ENCODE assay signal across 8 cellular contexts in the genomic region with DNA sequence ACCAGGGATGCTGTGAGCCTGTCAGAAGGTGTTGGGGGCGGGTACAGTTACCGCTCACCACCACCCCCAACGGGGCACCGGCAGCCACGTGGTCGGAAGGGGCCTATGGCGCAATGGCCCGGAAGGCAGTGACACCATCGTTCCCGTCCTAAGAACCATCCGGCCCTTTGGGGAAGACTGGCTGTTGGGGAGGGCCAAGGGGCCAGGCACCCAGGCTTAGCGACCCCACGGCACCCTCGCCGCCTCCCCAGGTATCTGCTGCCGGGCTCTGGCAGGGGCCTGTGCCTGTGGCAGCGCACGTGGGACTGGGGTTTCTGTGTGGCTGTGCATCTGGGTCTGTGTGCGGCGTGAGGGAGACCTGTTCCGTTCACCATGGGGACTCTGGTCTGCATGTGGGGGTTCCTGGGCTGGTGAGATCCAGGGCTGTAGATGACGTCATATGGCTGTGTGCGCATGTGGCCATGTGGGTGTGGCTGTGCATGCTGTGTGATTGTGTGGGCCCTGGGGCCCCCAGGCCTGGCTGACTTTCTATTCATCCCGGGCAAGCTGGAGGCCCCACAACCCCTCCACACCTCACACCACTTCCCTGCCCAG. TPM values are rescaled to one million over a fixed set of nuclear protein-coding genes. Genes with fewer than 3 reads are reported as not detected.
DNase-seq lines count a peak whose midpoint lies in the region; ATAC-seq lines count a peak whose summit lies in the region.

No MANE protein-coding gene starts in this region.

- H3K9me3 Mint-ChIP-seq in CD8-positive, alpha-beta memory T cell, result no peaks in the 10 kb centered on the region

- H3K27me3 Mint-ChIP-seq in CD8-positive, alpha-beta memory T cell, result no peaks in the 10 kb centered on the region

- no peaks in the 10 kb centered on the region for H3K9me3 ChIP-seq in CD8-positive, alpha-beta memory T cell (ENCODE audit: low read length)

- H3K36me3 Mint-ChIP-seq in CD8-positive, alpha-beta memory T cell, result peaks cover 0 to 16% (median 2%) of the 10 kb centered on the region in 3 donors

- POLR2A ChIA-PET in CD8-positive, alpha-beta memory T cell (lab: Charles Lee), result no interaction called here

- peaks cover 40 to 51% (median 44%) of the 10 kb centered on the region in 3 donors for H3K4me1 Mint-ChIP-seq in CD8-positive, alpha-beta memory T cell

- peak overlapping the region; percentile 97 to 100 (median 99) for H3K27ac Mint-ChIP-seq in CD8-positive, alpha-beta memory T cell

- no peaks in the 10 kb centered on the region for H3K27me3 ChIP-seq in CD8-positive, alpha-beta memory T cell (ENCODE audit: insufficient read depth, low read length, poor library complexity, severe bottlenecking)

- CTCF ChIA-PET in CD8-positive, alpha-beta memory T cell (lab: Charles Lee), result interaction anchor here (4.2 kb wide), 1 partner anchor 20 kb away, joined by 82 read pairs; a partner anchor contains a TSS

- intact Hi-C loops in left colon (cut with DNase I, micrococcal nuclease), result no loop called here

- H3K27ac ChIP-seq in CD8-positive, alpha-beta memory T cell (ENCODE audit: low read depth, low read length), result peak overlapping the region; percentile 88

- ATAC-seq in GM21528 (IDR thresholded peaks at IDR 0.05; ENCODE audit: low FRiP score, unreplicated experiment) (peak; percentile 58), left colon (peak; percentile 31)

- H3K4me3 Mint-ChIP-seq in CD8-positive, alpha-beta memory T cell, result peak overlapping the region; percentile 93 to 98 (median 95)

- H3K4me1 ChIP-seq in CD8-positive, alpha-beta memory T cell (ENCODE audit: insufficient read depth, low read length), result peaks cover 40% of the 10 kb centered on the region

- no peaks in the 10 kb centered on the region for H3K36me3 ChIP-seq in CD8-positive, alpha-beta memory T cell (ENCODE audit: insufficient read depth, low read length)

- peak overlapping the region; percentile 75 for H3K4me3 ChIP-seq in CD8-positive, alpha-beta memory T cell (ENCODE audit: low read length)

- DNase-seq in CD8-positive, alpha-beta memory T cell, result peak; percentile 75 to 90 (median 89)
- DNase-seq in NAMALWA (ENCODE audit: low spot score) (peak; percentile 81), left colon (peak; percentile 61 to 70), kidney tubule cell (ENCODE audit: low spot score) (no peak), iPS-NIHi7 (ENCODE audit: extremely low spot score) (no peak)
- peak; percentile 82 for DNase-seq in activated T-cell treated with anti-CD3 and anti-CD28 coated beads, Interleukin-2, amount 50 U/mL, for 1 hour
- DNase-seq in stimulated activated CD8-positive, alpha-beta memory T cell treated with anti-CD3 and anti-CD28 coated beads, Interleukin-4, amount 100 ng/mL, for 24 hours (ENCODE audit: low read depth), result peak; percentile 79

RNA-seq across cellular contexts. Expression of a gene that starts 0.7 kb away (rescaled TPM):
- total RNA-seq in CD8-positive, alpha-beta memory T cell, result 10 to 100 TPM; 18.9 to 20.7 TPM
- 16.4 TPM for polyA plus RNA-seq in CD8-positive, alpha-beta memory T cell
- total RNA-seq in left colon, result under 1 TPM in 1 of 2 donors, not detected in 1; 0.20 TPM

RNA-seq across cellular contexts. Expression of a gene that starts 19.4 kb away (rescaled TPM):
- total RNA-seq in CD8-positive, alpha-beta memory T cell, result 10 to 100 TPM; 87.5 to 88.6 TPM
- polyA plus RNA-seq in CD8-positive, alpha-beta memory T cell, result not detected
- 10 to 100 TPM in 1 of 2 donors, 1 to 10 TPM in 1; 8.2 to 11.7 TPM for total RNA-seq in left colon

RNA-seq across cellular contexts. Expression of a gene that starts 23.4 kb away (rescaled TPM):
- 1 to 10 TPM; 4.0 to 5.3 TPM for total RNA-seq in CD8-positive, alpha-beta memory T cell
- polyA plus RNA-seq in CD8-positive, alpha-beta memory T cell, result 17.8 TPM
- total RNA-seq in left colon, result 1 to 10 TPM; 3.7 to 4.2 TPM

Comparison
In these comparisons a context has a peak if more than half of its experiments do, and no peak if none do; other contexts are left out.
1. DNase-seq: peak in CD8-positive, alpha-beta memory T cell (5 of 5), NAMALWA (single experiment), activated T-cell treated with anti-CD3 and anti-CD28 coated beads, Interleukin-2, amount 50 U/mL, for 1 hour (single experiment), left colon (2 of 2) and stimulated activated CD8-positive, alpha-beta memory T cell treated with anti-CD3 and anti-CD28 coated beads, Interleukin-4, amount 100 ng/mL, for 24 hours (single experiment); none in kidney tubule cell (single experiment) and iPS-NIHi7 (single experiment).
2. RNA of a gene that starts 0.7 kb away (total RNA-seq): 18.9 to 20.7 TPM in CD8-positive, alpha-beta memory T cell; 0.20 TPM in left colon; every median in the first group is over 10 times any median in the second.
3. RNA of a gene that starts 19.4 kb away (total RNA-seq): 87.5 to 88.6 TPM in CD8-positive, alpha-beta memory T cell; 8.2 to 11.7 TPM in left colon; every median in the first group is over 4 times any median in the second.